In genomic region chr6:20253021-20253420, GRCh38 we compare ENCODE assay signal across 15 cellular contexts. TPM values are rescaled to one million over a fixed set of nuclear protein-coding genes. Genes with fewer than 3 reads are reported as not detected.
DNase-seq lines count a peak whose midpoint lies in the region; ATAC-seq, FAIRE-seq and TF ChIP-seq lines count a peak whose summit lies in the region.
"Had no signal": no experiment of that assay in that cellular context is flagged by ENCODE, and none has a peak within 500 bp of the region (broad histone marks: within the 10 kb centered on the region; RNA-seq: fewer than 3 reads in every experiment).

No MANE protein-coding gene starts in this region.

- TF ChIP-seq CTCF in colonic mucosa (IDR thresholded peaks at IDR 0.05), result no peak
- no peak for TF ChIP-seq CTCF in breast epithelium (IDR thresholded peaks at IDR 0.05)

- H3K9me3 ChIP-seq in colonic mucosa (no peaks in the 10 kb centered on the region), small intestine (ENCODE audit: control insufficient read depth, low read depth) (no peaks in the 10 kb centered on the region), breast epithelium (no peaks in the 10 kb centered on the region)
- H3K9me3 ChIP-seq: BLaER1 treated with 17β-estradiol and CSF1 and Interleukin-3, amounts not matched to agents 10 nM and 100 nM had no signal

- H3K4me1 ChIP-seq in colonic mucosa, result peaks cover 5% of the 10 kb centered on the region
- H3K4me1 ChIP-seq in small intestine (ENCODE audit: control insufficient read depth in 2 of 2, insufficient read depth in 1 of 2, low read depth in 1 of 2, low read length in 1 of 2), result no peaks in the 10 kb centered on the region
- H3K4me1 ChIP-seq in breast epithelium, result no peaks in the 10 kb centered on the region

- in situ Hi-C loops in KBM-7 (cut with MboI; ENCODE audit: low pct_unique_long_range_greater_than_20kb, low sequenced_read_pairs), result no loop called here

- peak; percentile 80 for ATAC-seq in left colon
- ATAC-seq: CD8-positive, alpha-beta T cell; HCT116 had no signal

- DNase-seq in colonic mucosa (peak; percentile 54), left colon (no peak), small intestine (peak; percentile 21), KBM-7 (no peak), breast epithelium (ENCODE audit: low spot score in 2 of 2) (no peak), NCI-H2227 (lab: John Stamatoyannopoulos, UW; ENCODE audit: unreplicated experiment) (no peak)
- DNase-seq: Calu3; CD8-positive, alpha-beta T cell; GF-D8; GOT3; H7; HFFc6 had no signal

- 20 to 57% (median 47%) methylated on average over 2 of the region's 2 CpGs for WGBS in small intestine, 3 donors

- H3K9ac ChIP-seq in colonic mucosa (ENCODE audit: low read depth in 2 of 2, low read length in 2 of 2), result no peak overlapping the region
- H3K9ac ChIP-seq: BLaER1 treated with 17β-estradiol and CSF1 and Interleukin-3, amounts not matched to agents 10 nM and 100 nM had no signal

- TF ChIP-seq POLR2A in breast epithelium (IDR thresholded peaks at IDR 0.05), result no peak

- H3K36me3 ChIP-seq in colonic mucosa (no peaks in the 10 kb centered on the region), small intestine (ENCODE audit: control insufficient read depth in 2 of 2, insufficient read depth in 2 of 2, low read length in 2 of 2) (no peaks in the 10 kb centered on the region), breast epithelium (no peaks in the 10 kb centered on the region)
- H3K36me3 ChIP-seq: BLaER1 treated with 17β-estradiol and CSF1 and Interleukin-3, amounts not matched to agents 10 nM and 100 nM had no signal

- H3K27ac ChIP-seq in colonic mucosa, result peak overlapping the region; percentile 34
- no peak overlapping the region for H3K27ac ChIP-seq in small intestine (ENCODE audit: low read depth in 1 of 2, low read length in 1 of 2)
- no peak overlapping the region for H3K27ac ChIP-seq in breast epithelium
- H3K27ac ChIP-seq: BLaER1 treated with 17β-estradiol and CSF1 and Interleukin-3, amounts not matched to agents 10 nM and 100 nM; HL-60 had no signal

- FAIRE-seq in small intestine (lab: Jason Lieb, UNC), result no peak

- intact Hi-C loops in colonic mucosa (cut with DNase I), result no loop called here
- intact Hi-C loops in left colon (cut with DNase I, micrococcal nuclease), result no loop called here
- intact Hi-C loops in breast epithelium (cut with DNase I; ENCODE audit: low total_unique reads), result no loop called here

- H3K4me3 ChIP-seq in colonic mucosa (no peak overlapping the region), small intestine (ENCODE audit: low read depth in 1 of 2, low read length in 2 of 2) (no peak overlapping the region), breast epithelium (no peak overlapping the region)
- H3K4me3 ChIP-seq: BLaER1 treated with 17β-estradiol and CSF1 and Interleukin-3, amounts not matched to agents 10 nM and 100 nM had no signal

- H3K27me3 ChIP-seq in colonic mucosa (no peaks in the 10 kb centered on the region), small intestine (ENCODE audit: control insufficient read depth in 2 of 2, insufficient read depth in 2 of 2, low read length in 2 of 2) (no peaks in the 10 kb centered on the region), breast epithelium (no peaks in the 10 kb centered on the region)
- H3K27me3 ChIP-seq: BLaER1 treated with 17β-estradiol and CSF1 and Interleukin-3, amounts not matched to agents 10 nM and 100 nM had no signal

RNA-seq across cellular contexts. Expression of gene MBOAT1, which starts 40.8 kb away (rescaled TPM):
- total RNA-seq in colonic mucosa (10 to 100 TPM; 45.7 to 54.1 TPM), left colon (10 to 100 TPM; 54.7 to 72.6 TPM), breast epithelium (10 to 100 TPM; 10.9 to 38.6 (median 26.2) TPM)
- polyA plus RNA-seq in small intestine, result 10 to 100 TPM in 1 of 3 donors, 1 to 10 TPM in 2; 1.1 to 11.3 (median 2.5) TPM

Comparison
In these comparisons a context has a peak if more than half of its experiments do, and no peak if none do; other contexts are left out.
1. DNase-seq: peak in colonic mucosa (single experiment) and small intestine (single experiment); none in left colon (0 of 2), KBM-7 (single experiment), breast epithelium (0 of 2) and NCI-H2227 (single experiment).